ENCODE assay signal across 1 cellular context in the genomic region with DNA sequence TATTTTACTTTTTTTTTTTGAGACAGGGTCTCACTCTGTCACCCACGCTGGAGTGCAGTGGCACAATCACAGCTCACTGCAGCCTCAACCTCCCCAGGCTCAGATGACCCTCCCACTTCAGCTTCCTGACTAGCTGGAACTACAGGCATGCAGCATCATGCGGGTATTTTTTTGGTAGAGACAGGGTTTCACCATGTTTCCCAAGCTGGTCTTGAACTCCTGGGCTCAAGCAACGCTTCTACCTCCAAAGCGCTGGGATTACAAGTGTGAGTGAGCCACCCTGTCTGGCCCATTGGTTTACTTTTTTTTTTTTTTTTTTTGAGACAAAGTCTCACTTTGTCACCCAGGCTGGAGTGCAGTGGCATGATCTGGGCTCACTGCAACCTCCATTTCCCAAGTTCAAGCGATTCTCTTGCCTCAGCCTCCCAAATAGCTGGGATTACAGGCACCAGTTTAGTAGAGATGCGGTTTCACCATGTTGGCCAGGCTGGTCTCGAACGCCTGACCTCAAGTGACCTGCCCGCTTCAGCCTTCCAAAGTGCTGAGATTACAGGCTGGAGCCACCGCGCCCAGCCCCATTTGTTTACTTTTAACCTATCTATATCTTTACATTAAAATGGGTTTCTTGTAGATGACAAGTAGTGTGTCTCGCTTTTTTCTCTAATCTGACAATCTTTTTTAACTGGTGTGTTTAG.
TF ChIP-seq lines count a peak whose summit lies in the region.
"Not testable (repeated sequence)": the region's sequence is repeated elsewhere in the genome, so short reads cannot be mapped to it uniquely, and the experiment has no call there.

No MANE protein-coding gene starts in this region.

TF ChIP-seq in K562, 482 proteins besides CTCF, POLR2A, EP300 and RAD21 (continued from another document):
- not testable (repeated sequence) for TF ChIP-seq NR2C2 (CRISPR knock-in tag; IDR thresholded peaks at IDR 0.05)
- TF ChIP-seq NR2C2 (tag; IDR thresholded peaks at IDR 0.05): 0 out of 2 replicates have a peak, but pooled peaks have one; percentile 5
